24 cellular contexts compared by ENCODE assay signal in genomic region chr5:73754254-73754653, GRCh38.
A peak's percentile ranks its signal among the peaks of the same experiment; 100 is the strongest.
DNase-seq lines count a peak whose midpoint lies in the region; ATAC-seq and TF ChIP-seq lines count a peak whose summit lies in the region.
"Had no signal": no experiment of that assay in that cellular context is flagged by ENCODE, and none has a peak within 500 bp of the region (broad histone marks: within the 10 kb centered on the region; RNA-seq: fewer than 3 reads in every experiment).

No MANE protein-coding gene starts in this region.

- H3K27ac Mint-ChIP-seq in neural crest cell (ENCODE audit: unreplicated experiment) = peak overlapping the region; percentile 31
- H3K27ac Mint-ChIP-seq: CD4-positive, alpha-beta memory T cell; CD4-positive, CD25-positive, alpha-beta regulatory T cell; CD8-positive, alpha-beta memory T cell had no signal

- H3K4ac ChIP-seq in IMR-90 (ENCODE audit: low read depth, low read length) = no peak overlapping the region

- no peak overlapping the region for H3K9ac ChIP-seq in IMR-90 (ENCODE audit: low read depth, low read length)
- H3K9ac ChIP-seq: BLaER1 had no signal

- H2BK20ac ChIP-seq in IMR-90 (ENCODE audit: low read depth, low read length) = no peak overlapping the region

- H4K8ac ChIP-seq in IMR-90 (ENCODE audit: low read depth in 2 of 2, low read length in 2 of 2) = 0 out of 4 replicates have a peak overlapping the region, but pooled peaks of 1 of the 2 experiments have one; percentile 35

- TF ChIP-seq RAD21 in IMR-90 (IDR thresholded peaks at IDR 0.05; ENCODE audit: low read length) = no peak

- no peak overlapping the region for H3K4me3 ChIP-seq in HEK293 (ENCODE audit: low read depth, low read length)
- no peak overlapping the region for H3K4me3 ChIP-seq in IMR-90 (ENCODE audit: insufficient read depth, low read depth, low read length)
- H3K4me3 ChIP-seq: BLaER1, GM12878 had no signal

- no peaks in the 10 kb centered on the region for H3K9me3 Mint-ChIP-seq in neural crest cell
- H3K9me3 Mint-ChIP-seq: CD4-positive, alpha-beta memory T cell; CD8-positive, alpha-beta memory T cell had no signal

- H3K9me3 ChIP-seq in HEK293 (ENCODE audit: control insufficient read depth, insufficient read depth, low read depth, low read length) (no peaks in the 10 kb centered on the region), IMR-90 (ENCODE audit: control insufficient read depth, insufficient read depth, low read length) (no peaks in the 10 kb centered on the region)
- H3K9me3 ChIP-seq: BE2C, BLaER1 had no signal

- H2BK5ac ChIP-seq in IMR-90 (ENCODE audit: low read depth, low read length, poor library complexity, severe bottlenecking) = no peak overlapping the region

- no peak for ATAC-seq in IMR-90 (ENCODE audit: low read depth)
- ATAC-seq in GM21515 (IDR thresholded peaks at IDR 0.05; ENCODE audit: unreplicated experiment) = no peak
- no peak for ATAC-seq in GM19397 (IDR thresholded peaks at IDR 0.05; ENCODE audit: unreplicated experiment)
- ATAC-seq: GM12878 had no signal

- no peak overlapping the region for H3K4me3 Mint-ChIP-seq in neural crest cell
- H3K4me3 Mint-ChIP-seq: CD14-positive monocyte; CD4-positive, alpha-beta memory T cell; CD4-positive, CD25-positive, alpha-beta regulatory T cell; CD8-positive, alpha-beta memory T cell had no signal

- no peak overlapping the region for H4K5ac ChIP-seq in IMR-90 (ENCODE audit: low read depth, low read length)

- no peak overlapping the region; the same call in 1 of the 2 replicates for H3K23ac ChIP-seq in IMR-90 (ENCODE audit: low read depth, low read length)

- H2BK15ac ChIP-seq in IMR-90 (ENCODE audit: low read depth, low read length) = no peak overlapping the region

- no peak for DNase-seq in IMR-90
- DNase-seq in neural crest cell (ENCODE audit: low read depth, low spot score) = no peak
- no peak for DNase-seq in erythroblast (lab: John Stamatoyannopoulos, UW)
- DNase-seq: 8988T; ACHN; BE2C; C1 segment of cervical spinal cord; CD4-positive, alpha-beta memory T cell; CD4-positive, CD25-positive, alpha-beta regulatory T cell; CD8-positive, alpha-beta memory T cell; COR-L47; DMS 273 treated with DMSO at 0.1 percent for 48 hours; DMS153; DMS53; DMS79; DND-41; EL; GDM1 had no signal

- no peak overlapping the region for H2AFZ ChIP-seq in IMR-90 (replicated peaks; ENCODE audit: low read length, poor library complexity)

- no peaks in the 10 kb centered on the region for H3K36me3 Mint-ChIP-seq in neural crest cell (ENCODE audit: low read depth)
- H3K36me3 Mint-ChIP-seq: CD14-positive monocyte; CD4-positive, alpha-beta memory T cell; CD4-positive, CD25-positive, alpha-beta regulatory T cell had no signal

- no peak overlapping the region for H3K18ac ChIP-seq in IMR-90 (ENCODE audit: low read depth, low read length)

- H3K27me3 Mint-ChIP-seq in neural crest cell (ENCODE audit: low read depth) = no peaks in the 10 kb centered on the region

- H3K27me3 ChIP-seq in IMR-90 (ENCODE audit: control insufficient read depth, insufficient read depth, low read length) = no peaks in the 10 kb centered on the region
- H3K27me3 ChIP-seq: BE2C, BLaER1 had no signal

- H3K79me1 ChIP-seq in IMR-90 (ENCODE audit: low read depth in 1 of 2, low read length in 2 of 2) = peaks cover 6 to 43% of the 10 kb centered on the region in 2 experiments; a peak in 3 of 4 replicates

- dilution Hi-C loops in IMR-90 (cut with HindIII; ENCODE audit: low sequenced_read_pairs, unreplicated experiment) = no loop called here

- H3K36me3 ChIP-seq in HEK293 (ENCODE audit: control insufficient read depth in 2 of 2, insufficient read depth in 1 of 2, low read length in 2 of 2) (no peaks in the 10 kb centered on the region), IMR-90 (ENCODE audit: control insufficient read depth, insufficient read depth, low read length) (peaks cover 6% of the 10 kb centered on the region)
- H3K36me3 ChIP-seq: BLaER1 had no signal

- intact Hi-C loops in IMR-90 (cut with micrococcal nuclease) = no loop called here

- H3K56ac ChIP-seq in IMR-90 (ENCODE audit: extremely low read depth, insufficient read depth, low read length) = no peak overlapping the region

- H2AK5ac ChIP-seq in IMR-90 (ENCODE audit: low read depth, low read length) = peak overlapping the region; percentile 51; the same call in 1 of the 2 replicates

- TF ChIP-seq POLR2A in IMR-90 (IDR thresholded peaks at IDR 0.05; ENCODE audit: low read depth, low read length) (no peak), erythroblast (IDR thresholded peaks at IDR 0.05; ENCODE audit: low read length) (no peak)

- no peaks in the 10 kb centered on the region for H3K4me1 Mint-ChIP-seq in neural crest cell
- H3K4me1 Mint-ChIP-seq: CD14-positive monocyte; CD4-positive, CD25-positive, alpha-beta regulatory T cell had no signal

- H4K20me1 ChIP-seq in IMR-90 (ENCODE audit: insufficient read depth, low read length) = no peaks in the 10 kb centered on the region
- H4K20me1 ChIP-seq: BLaER1 had no signal

- POLR2A ChIA-PET in HEK293 (lab: Yijun Ruan, JAX) = no interaction called here
- POLR2A ChIA-PET in IMR-90 (lab: Charles Lee; ENCODE audit: unreplicated experiment) = no interaction called here

- no peak overlapping the region for H3K14ac ChIP-seq in IMR-90 (replicated peaks; ENCODE audit: low read depth, low read length)

- H3K27ac ChIP-seq in HEK293 (ENCODE audit: extremely low read depth, low read depth, low read length) (no peak overlapping the region), IMR-90 (ENCODE audit: insufficient read depth, low read length) (no peak overlapping the region)
- H3K27ac ChIP-seq: BLaER1 had no signal

- peaks cover 15% of the 10 kb centered on the region for H3K9me1 ChIP-seq in IMR-90 (ENCODE audit: insufficient read depth, low read length)

- peaks cover 17% of the 10 kb centered on the region; the same call in 1 of the 2 replicates for H3K4me1 ChIP-seq in HEK293 (ENCODE audit: control insufficient read depth, insufficient read depth, low read length)
- H3K4me1 ChIP-seq in IMR-90 (ENCODE audit: control insufficient read depth, insufficient read depth, low read length) = peaks cover 5% of the 10 kb centered on the region

- H2AK9ac ChIP-seq in IMR-90 (replicated peaks; ENCODE audit: low read depth, low read length, poor library complexity) = no peak overlapping the region

- CTCF ChIA-PET in HEK293 (lab: Yijun Ruan, JAX) (no interaction called here), IMR-90 (lab: Yijun Ruan, JAX) (no interaction called here)

- H2BK120ac ChIP-seq in IMR-90 (ENCODE audit: low read depth, low read length) = no peak overlapping the region

- no peak overlapping the region for H4K91ac ChIP-seq in IMR-90 (ENCODE audit: insufficient read depth, low read depth, low read length)

- no CpG with 5 or more reads among the region's 4 CpGs for WGBS in IMR-90 (ENCODE audit: extremely low coverage in 2 of 2, insufficient read length in 1 of 2), 2 experiments

- in situ Hi-C loops in IMR-90 (cut with MboI; ENCODE audit: low sequenced_read_pairs) = no loop called here

- no peak for TF ChIP-seq CTCF in HEK293 (tag by site-specific recombination; IDR thresholded peaks at IDR 0.05)
- no peak for TF ChIP-seq CTCF in IMR-90 (conservative IDR thresholded peaks at IDR 0.05; ENCODE audit: low read depth, low read length)
- no peak for TF ChIP-seq CTCF in neural crest cell (conservative IDR thresholded peaks at IDR 0.05)

- BruUV-seq in IMR-90 (replicated peaks; lab: Mats Ljungman, UMichigan) = no TSS peak

- H3K4me2 ChIP-seq in IMR-90 (ENCODE audit: low read depth, low read length) = no peak overlapping the region
- H3K4me2 ChIP-seq: BLaER1 had no signal

TF ChIP-seq in HEK293, 187 proteins besides CTCF, POLR2A, EP300 and RAD21:
- TF ChIP-seq ZFHX2 (tag by site-specific recombination; conservative IDR thresholded peaks at IDR 0.05) (peak; percentile 50; the same call in 1 of the 2 replicates), GLIS2 (tag by site-specific recombination; IDR thresholded peaks at IDR 0.05) (no peak), EGR2 (tag by site-specific recombination; IDR thresholded peaks at IDR 0.05; ENCODE audit: low read depth) (peak; percentile 59)
TF ChIP-seq in HEK293: peak in this region for 2.

TF ChIP-seq in IMR-90, 13 proteins besides CTCF, POLR2A, EP300 and RAD21:
- TF ChIP-seq NFE2L2 (IDR thresholded peaks at IDR 0.05; ENCODE audit: low read depth, low read length) (no peak), BHLHE40 (IDR thresholded peaks at IDR 0.05; ENCODE audit: low read depth, low read length) (no peak), MXI1 (IDR thresholded peaks at IDR 0.05; ENCODE audit: borderline replicate concordance, low read depth, low read length) (no peak), RCOR1 (IDR thresholded peaks at IDR 0.05; ENCODE audit: insufficient replicate concordance, low read length) (no peak), MAZ (IDR thresholded peaks at IDR 0.05; ENCODE audit: borderline replicate concordance, low read depth, low read length) (no peak), MAFK (IDR thresholded peaks at IDR 0.05; ENCODE audit: low read depth, low read length) (no peak), USF2 (IDR thresholded peaks at IDR 0.05; ENCODE audit: low read depth, low read length) (no peak), CHD1 (IDR thresholded peaks at IDR 0.05; ENCODE audit: low read depth, low read length) (no peak), ELK1 (IDR thresholded peaks at IDR 0.05; ENCODE audit: borderline replicate concordance, low read depth, low read length) (no peak), CEBPB (IDR thresholded peaks at IDR 0.05; ENCODE audit: low read depth, low read length) (no peak), SMC3 (IDR thresholded peaks at IDR 0.05; ENCODE audit: low read depth, low read length) (no peak), FOS (IDR thresholded peaks at IDR 0.05; ENCODE audit: low read depth, low read length) (no peak), RFX5 (IDR thresholded peaks at IDR 0.05; ENCODE audit: low read depth, low read length) (no peak)
TF ChIP-seq in IMR-90: peak in this region for 0.
